In the genomic region with DNA sequence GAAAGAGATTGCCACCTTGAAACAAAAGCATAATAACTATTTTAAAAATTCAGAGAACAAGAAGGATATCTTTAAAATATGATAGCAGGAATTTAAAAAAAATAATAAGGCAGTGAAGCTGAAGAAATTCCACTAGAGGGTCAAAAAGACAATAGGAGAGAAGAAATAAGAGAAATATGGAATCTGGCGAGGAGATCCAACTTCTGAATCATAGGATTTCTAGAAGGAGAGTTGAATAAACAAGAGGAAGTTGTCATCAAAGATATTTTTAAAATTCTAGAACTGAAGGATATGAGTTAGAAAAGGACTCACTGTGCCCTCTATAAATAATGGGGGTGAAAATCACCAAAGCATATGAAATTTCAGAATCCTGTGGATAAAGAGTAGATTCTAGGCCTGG, we compare ENCODE assay signal across 21 cellular contexts. TPM values are rescaled to one million over a fixed set of nuclear protein-coding genes. Genes with fewer than 3 reads are reported as not detected.
A peak's percentile ranks its signal among the peaks of the same experiment; 100 is the strongest.
DNase-seq lines count a peak whose midpoint lies in the region; ATAC-seq lines count a peak whose summit lies in the region.
"Had no signal": no experiment of that assay in that cellular context is flagged by ENCODE, and none has a peak within 500 bp of the region (broad histone marks: within the 10 kb centered on the region; RNA-seq: fewer than 3 reads in every experiment).

No MANE protein-coding gene starts in this region.

- no peak overlapping the region for H3K4me3 Mint-ChIP-seq in activated T-cell treated with anti-CD3 and anti-CD28 coated beads, Interleukin-2, amount 50 U/mL, for 72 hours
- no peak overlapping the region for H3K4me3 Mint-ChIP-seq in activated T-cell treated with anti-CD3 and anti-CD28 coated beads, Interleukin-2, amount 50 U/mL, for 24 hours
- H3K4me3 Mint-ChIP-seq in effector memory CD8-positive, alpha-beta T cell = no peak overlapping the region
- H3K4me3 Mint-ChIP-seq: B cell had no signal

- H3K4me1 Mint-ChIP-seq in activated T-cell treated with anti-CD3 and anti-CD28 coated beads, Interleukin-2, amount 50 U/mL, for 72 hours (ENCODE audit: low read depth) = peaks cover 14% of the 10 kb centered on the region
- peaks cover 5% of the 10 kb centered on the region for H3K4me1 Mint-ChIP-seq in activated T-cell treated with anti-CD3 and anti-CD28 coated beads, Interleukin-2, amount 50 U/mL, for 24 hours (ENCODE audit: low read depth)
- H3K4me1 Mint-ChIP-seq in effector memory CD8-positive, alpha-beta T cell (ENCODE audit: low read depth in 2 of 2) = no peaks in the 10 kb centered on the region
- H3K4me1 Mint-ChIP-seq: B cell had no signal

- H3K9me3 Mint-ChIP-seq in activated T-cell treated with anti-CD3 and anti-CD28 coated beads, Interleukin-2, amount 50 U/mL, for 72 hours = no peaks in the 10 kb centered on the region
- H3K9me3 Mint-ChIP-seq in activated T-cell treated with anti-CD3 and anti-CD28 coated beads, Interleukin-2, amount 50 U/mL, for 24 hours = no peaks in the 10 kb centered on the region
- H3K9me3 Mint-ChIP-seq in effector memory CD8-positive, alpha-beta T cell = no peaks in the 10 kb centered on the region

- DNase-seq in activated T-cell treated with anti-CD3 and anti-CD28 coated beads, Interleukin-2, amount 50 U/mL, for 72 hours = no peak
- no peak for DNase-seq in activated T-cell treated with anti-CD3 and anti-CD28 coated beads, Interleukin-2, amount 50 U/mL, for 24 hours
- no peak for DNase-seq in effector memory CD8-positive, alpha-beta T cell
- DNase-seq in glomerular endothelial cell (ENCODE audit: extremely low read depth, low read depth, low spot score) (peak; percentile 10), stromal cell of bone marrow (ENCODE audit: low read depth) (peak; percentile 21)
- DNase-seq in stimulated activated CD4-positive, alpha-beta T cell treated with anti-CD3 and anti-CD28 coated beads, Interleukin-4, amount 100 ng/mL, for 1 hour = no peak
- DNase-seq in activated CD4-positive, alpha-beta T cell treated with anti-CD3 and anti-CD28 coated beads for 1 hour = no peak
- DNase-seq: 8988T, DMS 273 treated with DMSO at 0.1 percent for 48 hours, DND-41, GDM1, GOT3, NCI-H1092 treated with DMSO at 0.1 percent for 48 hours, NCI-H146, NCI-H2081, NCI-H510A, NCI-H748 treated with DMSO at 0.1 percent for 48 hours, OCI-M1, Right ventricle myocardium superior had no signal

- peak overlapping the region; percentile 33 for H3K27ac Mint-ChIP-seq in activated T-cell treated with anti-CD3 and anti-CD28 coated beads, Interleukin-2, amount 50 U/mL, for 72 hours
- H3K27ac Mint-ChIP-seq in activated T-cell treated with anti-CD3 and anti-CD28 coated beads, Interleukin-2, amount 50 U/mL, for 24 hours = no peak overlapping the region
- H3K27ac Mint-ChIP-seq in effector memory CD8-positive, alpha-beta T cell = peak overlapping the region; percentile 3 to 65
- H3K27ac Mint-ChIP-seq: B cell had no signal

- peaks cover 5 to 40% of the 10 kb centered on the region in 2 donors for H3K36me3 Mint-ChIP-seq in activated T-cell treated with anti-CD3 and anti-CD28 coated beads, Interleukin-2, amount 50 U/mL, for 72 hours (ENCODE audit: insufficient read depth in 2 of 2)
- peaks cover 82% of the 10 kb centered on the region for H3K36me3 Mint-ChIP-seq in activated T-cell treated with anti-CD3 and anti-CD28 coated beads, Interleukin-2, amount 50 U/mL, for 24 hours (ENCODE audit: low read depth)
- H3K36me3 Mint-ChIP-seq in effector memory CD8-positive, alpha-beta T cell (ENCODE audit: insufficient read depth) = peaks cover 67% of the 10 kb centered on the region

- ATAC-seq in activated T-cell treated with anti-CD3 and anti-CD28 coated beads, Interleukin-2, amount 50 U/mL, for 72 hours (replicated peaks in 1 of 2) = no peak
- ATAC-seq in effector memory CD8-positive, alpha-beta T cell (replicated peaks) = no peak
- ATAC-seq in GM18502 (IDR thresholded peaks at IDR 0.05; ENCODE audit: poor library complexity, unreplicated experiment) = no peak

- no peaks in the 10 kb centered on the region for H3K27me3 Mint-ChIP-seq in activated T-cell treated with anti-CD3 and anti-CD28 coated beads, Interleukin-2, amount 50 U/mL, for 72 hours (ENCODE audit: low read depth)
- no peaks in the 10 kb centered on the region for H3K27me3 Mint-ChIP-seq in activated T-cell treated with anti-CD3 and anti-CD28 coated beads, Interleukin-2, amount 50 U/mL, for 24 hours
- no peaks in the 10 kb centered on the region for H3K27me3 Mint-ChIP-seq in effector memory CD8-positive, alpha-beta T cell
- H3K27me3 Mint-ChIP-seq: B cell had no signal

RNA-seq across cellular contexts. Expression of a gene that starts 26.8 kb away (rescaled TPM):
- total RNA-seq in activated T-cell treated with anti-CD3 and anti-CD28 coated beads, Interleukin-2, amount 50 U/mL, for 72 hours = not detected
- not detected in 2 replicates for total RNA-seq in glomerular endothelial cell
- total RNA-seq: Right ventricle myocardium superior had no signal

RNA-seq across cellular contexts. Expression of a gene that starts 58.4 kb away (rescaled TPM):
- total RNA-seq in activated T-cell treated with anti-CD3 and anti-CD28 coated beads, Interleukin-2, amount 50 U/mL, for 72 hours = 10 to 100 TPM; 70.6 to 93.5 TPM
- total RNA-seq in glomerular endothelial cell = 32.3 and 37.7 TPM in 2 replicates

RNA-seq across cellular contexts. Expression of a gene that starts 58.6 kb away (rescaled TPM):
- 10 to 100 TPM; 44.7 to 53.9 TPM for total RNA-seq in activated T-cell treated with anti-CD3 and anti-CD28 coated beads, Interleukin-2, amount 50 U/mL, for 72 hours
- 8.8 and 20.2 TPM in 2 replicates for total RNA-seq in glomerular endothelial cell

Comparison
In these comparisons a context has a peak if more than half of its experiments do, and no peak if none do; other contexts are left out.
1. DNase-seq: peak in glomerular endothelial cell (single experiment) and stromal cell of bone marrow (single experiment); none in activated T-cell treated with anti-CD3 and anti-CD28 coated beads, Interleukin-2, amount 50 U/mL, for 72 hours (0 of 2), activated T-cell treated with anti-CD3 and anti-CD28 coated beads, Interleukin-2, amount 50 U/mL, for 24 hours (single experiment), effector memory CD8-positive, alpha-beta T cell (0 of 3), stimulated activated CD4-positive, alpha-beta T cell treated with anti-CD3 and anti-CD28 coated beads, Interleukin-4, amount 100 ng/mL, for 1 hour (single experiment) and activated CD4-positive, alpha-beta T cell treated with anti-CD3 and anti-CD28 coated beads for 1 hour (single experiment).